1 cellular context compared by ENCODE assay signal in the genomic region with DNA sequence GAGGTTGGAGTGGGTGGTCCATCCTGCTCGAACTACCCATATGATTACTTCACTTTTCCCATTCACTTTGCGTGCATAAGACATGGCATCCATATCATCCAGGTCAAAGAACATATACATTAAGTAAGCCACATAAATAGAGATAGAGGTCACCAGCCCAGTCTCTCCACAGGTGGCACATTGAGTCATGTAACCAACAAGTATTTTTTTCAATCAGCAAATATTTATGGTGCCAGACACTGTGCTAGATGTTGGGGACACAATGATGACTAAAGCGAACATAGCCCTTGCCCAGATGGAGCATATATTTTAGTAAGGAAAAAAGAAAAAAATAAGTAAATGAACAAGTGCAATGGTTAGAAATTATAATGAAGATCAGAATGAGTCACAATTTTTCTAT.
TF ChIP-seq lines count a peak whose summit lies in the region.

No MANE protein-coding gene starts in this region.

TF ChIP-seq in IMR-90, 13 proteins besides CTCF, POLR2A, EP300 and RAD21:
- TF ChIP-seq CEBPB (IDR thresholded peaks at IDR 0.05; ENCODE audit: low read depth, low read length) (no peak), NFE2L2 (IDR thresholded peaks at IDR 0.05; ENCODE audit: low read depth, low read length) (no peak), MXI1 (IDR thresholded peaks at IDR 0.05; ENCODE audit: borderline replicate concordance, low read depth, low read length) (no peak), RCOR1 (IDR thresholded peaks at IDR 0.05; ENCODE audit: insufficient replicate concordance, low read length) (no peak), RFX5 (IDR thresholded peaks at IDR 0.05; ENCODE audit: low read depth, low read length) (no peak), SMC3 (IDR thresholded peaks at IDR 0.05; ENCODE audit: low read depth, low read length) (no peak), MAZ (IDR thresholded peaks at IDR 0.05; ENCODE audit: borderline replicate concordance, low read depth, low read length) (no peak), MAFK (IDR thresholded peaks at IDR 0.05; ENCODE audit: low read depth, low read length) (no peak), BHLHE40 (IDR thresholded peaks at IDR 0.05; ENCODE audit: low read depth, low read length) (no peak)
- TF ChIP-seq, protein P1, sequence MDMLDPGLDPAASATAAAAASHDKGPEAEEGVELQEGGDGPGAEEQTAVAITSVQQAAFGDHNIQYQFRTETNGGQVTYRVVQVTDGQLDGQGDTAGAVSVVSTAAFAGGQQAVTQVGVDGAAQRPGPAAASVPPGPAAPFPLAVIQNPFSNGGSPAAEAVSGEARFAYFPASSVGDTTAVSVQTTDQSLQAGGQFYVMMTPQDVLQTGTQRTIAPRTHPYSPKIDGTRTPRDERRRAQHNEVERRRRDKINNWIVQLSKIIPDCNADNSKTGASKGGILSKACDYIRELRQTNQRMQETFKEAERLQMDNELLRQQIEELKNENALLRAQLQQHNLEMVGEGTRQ (IDR thresholded peaks at IDR 0.05; ENCODE audit: low read depth, low read length): no peak
- TF ChIP-seq, protein P2, sequence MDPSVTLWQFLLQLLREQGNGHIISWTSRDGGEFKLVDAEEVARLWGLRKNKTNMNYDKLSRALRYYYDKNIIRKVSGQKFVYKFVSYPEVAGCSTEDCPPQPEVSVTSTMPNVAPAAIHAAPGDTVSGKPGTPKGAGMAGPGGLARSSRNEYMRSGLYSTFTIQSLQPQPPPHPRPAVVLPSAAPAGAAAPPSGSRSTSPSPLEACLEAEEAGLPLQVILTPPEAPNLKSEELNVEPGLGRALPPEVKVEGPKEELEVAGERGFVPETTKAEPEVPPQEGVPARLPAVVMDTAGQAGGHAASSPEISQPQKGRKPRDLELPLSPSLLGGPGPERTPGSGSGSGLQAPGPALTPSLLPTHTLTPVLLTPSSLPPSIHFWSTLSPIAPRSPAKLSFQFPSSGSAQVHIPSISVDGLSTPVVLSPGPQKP (IDR thresholded peaks at IDR 0.05; ENCODE audit: borderline replicate concordance, low read depth, low read length): no peak
